ENCODE assay signal across 8 cellular contexts in the genomic region with DNA sequence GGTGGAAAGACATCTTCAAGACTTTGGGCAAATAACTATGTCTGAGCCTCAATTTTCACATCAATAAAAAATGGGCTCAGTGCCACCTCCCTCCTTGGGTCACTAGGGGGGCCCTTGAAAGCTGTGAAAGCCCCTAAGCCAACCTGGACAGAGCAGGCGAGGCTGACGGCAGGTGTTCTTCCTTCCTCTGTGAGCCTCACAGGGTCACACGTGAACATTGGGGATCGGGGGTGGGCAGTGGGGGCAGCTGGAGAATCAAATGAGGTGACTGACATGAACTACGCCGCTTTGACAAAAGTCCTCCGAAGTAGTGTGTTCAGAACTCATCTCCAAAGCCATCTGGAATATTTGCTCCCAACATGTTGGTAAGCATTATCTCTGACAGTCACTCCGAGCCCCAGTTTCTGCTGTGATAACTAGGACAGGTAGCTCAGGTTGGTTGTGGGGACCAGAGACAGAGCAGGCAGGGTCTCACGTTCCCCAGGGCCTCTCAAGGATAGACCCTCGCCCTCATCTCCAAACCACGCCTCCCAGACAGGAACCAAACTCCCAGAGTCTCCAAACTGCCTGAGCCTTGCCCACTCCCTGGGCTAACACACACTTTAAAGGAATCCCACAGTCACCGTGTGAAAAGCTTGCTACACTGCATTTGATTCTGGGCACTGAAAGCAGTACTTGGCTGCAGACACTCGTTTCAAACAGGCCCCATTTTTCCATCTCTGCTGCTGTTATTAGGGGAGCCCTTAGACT. TPM values are rescaled to one million over a fixed set of nuclear protein-coding genes. Genes with fewer than 3 reads are reported as not detected.
DNase-seq lines count a peak whose midpoint lies in the region; ATAC-seq and TF ChIP-seq lines count a peak whose summit lies in the region.

No MANE protein-coding gene starts in this region.

- ATAC-seq in CD4-positive, CD25-positive, alpha-beta regulatory T cell (ENCODE audit: low read depth in 2 of 2), result peak; percentile 16 to 18
- peak; percentile 7 for ATAC-seq in HG03280 (IDR thresholded peaks at IDR 0.05; ENCODE audit: unreplicated experiment)
- peak in 2 of 3 donors; percentile 5 to 6 for ATAC-seq in natural killer cell

- H3K9me3 Mint-ChIP-seq in CD4-positive, CD25-positive, alpha-beta regulatory T cell, result peaks cover 0 to 1% (median 0%) of the 10 kb centered on the region in 7 donors
- no peaks in the 10 kb centered on the region for H3K9me3 Mint-ChIP-seq in natural killer cell

- H3K36me3 Mint-ChIP-seq in CD4-positive, CD25-positive, alpha-beta regulatory T cell, result no peaks in the 10 kb centered on the region
- H3K36me3 Mint-ChIP-seq in natural killer cell, result no peaks in the 10 kb centered on the region

- no peak for DNase-seq in CD4-positive, CD25-positive, alpha-beta regulatory T cell
- DNase-seq in caudate nucleus (lab: John Stamatoyannopoulos, UW) (peak in 2 of 61 donors; percentile 62 to 63), natural killer cell (no peak), NCI-H1436 (lab: John Stamatoyannopoulos, UW) (no peak), occipital lobe (lab: John Stamatoyannopoulos, UW) (no peak), amygdala (lab: John Stamatoyannopoulos, UW) (no peak)
- DNase-seq in stimulated activated CD4-positive, alpha-beta T cell treated with anti-CD3 and anti-CD28 coated beads, Interleukin-2, amount 100 ng/mL, for 48 hours, result no peak

- peaks cover 5% of the 10 kb centered on the region for H3K27me3 ChIP-seq in CD4-positive, CD25-positive, alpha-beta regulatory T cell (ENCODE audit: control insufficient read depth, insufficient read depth, low read length)

- H3K27ac Mint-ChIP-seq in CD4-positive, CD25-positive, alpha-beta regulatory T cell, result peak overlapping the region; percentile 68 to 95 (median 88)
- peak overlapping the region in 1 of 2 donors; percentile 54 for H3K27ac Mint-ChIP-seq in natural killer cell

- H3K4me3 ChIP-seq in CD4-positive, CD25-positive, alpha-beta regulatory T cell (ENCODE audit: low read depth, low read length), result peak overlapping the region; percentile 69

- intact Hi-C loops in natural killer cell (cut with micrococcal nuclease), result no loop called here

- no peaks in the 10 kb centered on the region for H3K36me3 ChIP-seq in CD4-positive, CD25-positive, alpha-beta regulatory T cell (ENCODE audit: control insufficient read depth, insufficient read depth, low read length)

- H3K4me1 ChIP-seq in CD4-positive, CD25-positive, alpha-beta regulatory T cell (ENCODE audit: control insufficient read depth, insufficient read depth, low read length, poor library complexity, severe bottlenecking), result peaks cover 14% of the 10 kb centered on the region

- H3K4me3 Mint-ChIP-seq in CD4-positive, CD25-positive, alpha-beta regulatory T cell, result peak overlapping the region; percentile 72 to 91 (median 88)
- peak overlapping the region; percentile 80 for H3K4me3 Mint-ChIP-seq in natural killer cell

- H3K4me1 Mint-ChIP-seq in CD4-positive, CD25-positive, alpha-beta regulatory T cell, result peaks cover 0 to 32% (median 16%) of the 10 kb centered on the region in 4 donors
- peaks cover 6 to 23% of the 10 kb centered on the region in 2 donors for H3K4me1 Mint-ChIP-seq in natural killer cell

- no peak overlapping the region for H3K27ac ChIP-seq in CD4-positive, CD25-positive, alpha-beta regulatory T cell (ENCODE audit: insufficient read depth, low read length, poor library complexity, severe bottlenecking)
- H3K27ac ChIP-seq in caudate nucleus (ENCODE audit: low read depth, low read length), result peak overlapping the region; percentile 82

- H3K27me3 Mint-ChIP-seq in CD4-positive, CD25-positive, alpha-beta regulatory T cell, result peaks cover 15% of the 10 kb centered on the region
- H3K27me3 Mint-ChIP-seq in natural killer cell (ENCODE audit: low read depth in 2 of 2), result peaks cover 14 to 18% of the 10 kb centered on the region in 2 donors

- H3K9me3 ChIP-seq in CD4-positive, CD25-positive, alpha-beta regulatory T cell (ENCODE audit: control insufficient read depth in 2 of 2, low read length in 2 of 2), result no peaks in the 10 kb centered on the region

- TF ChIP-seq CTCF in natural killer cell (IDR thresholded peaks at IDR 0.05), result no peak

RNA-seq across cellular contexts. Expression of a gene that starts 0.8 kb away (rescaled TPM):
- total RNA-seq in CD4-positive, CD25-positive, alpha-beta regulatory T cell, result 3.8 TPM
- 1 to 10 TPM; 2.5 to 4.2 (median 3.4) TPM for polyA plus RNA-seq in CD4-positive, CD25-positive, alpha-beta regulatory T cell
- total RNA-seq in natural killer cell, result 1 to 10 TPM; 3.0 to 5.6 (median 3.5) TPM
- 5.1 TPM for total RNA-seq in occipital lobe
